In the genomic region with DNA sequence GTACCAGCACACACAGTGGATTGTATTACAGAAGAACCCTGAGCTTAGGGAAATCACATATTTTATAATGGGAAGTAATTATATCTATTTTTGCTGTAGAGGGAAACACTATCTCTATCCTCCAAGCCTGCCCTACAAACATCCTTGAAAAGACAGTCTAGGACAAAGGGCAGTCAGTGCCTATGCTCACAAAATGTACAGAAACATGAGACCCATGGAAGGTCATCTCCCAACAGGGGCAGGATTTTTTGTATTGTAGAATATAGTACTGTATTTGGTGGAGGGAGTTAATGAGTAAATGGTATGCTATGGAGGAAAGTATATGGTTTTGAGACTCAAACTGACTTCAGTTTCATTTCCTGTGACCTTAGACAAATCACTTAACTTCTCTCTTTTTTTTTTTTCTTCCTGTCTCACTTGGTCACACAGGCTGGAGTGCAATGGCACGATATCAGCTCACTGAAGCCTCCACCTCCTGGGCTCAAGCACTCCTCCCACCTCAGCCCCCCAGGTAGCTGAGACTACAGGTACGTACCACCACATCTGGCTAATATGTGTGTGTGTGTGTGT, we compare ENCODE assay signal across 11 cellular contexts. TPM values are rescaled to one million over a fixed set of nuclear protein-coding genes. Genes with fewer than 3 reads are reported as not detected.
A peak's percentile ranks its signal among the peaks of the same experiment; 100 is the strongest.
DNase-seq lines count a peak whose midpoint lies in the region; ATAC-seq, FAIRE-seq and TF ChIP-seq lines count a peak whose summit lies in the region.
"Had no signal": no experiment of that assay in that cellular context is flagged by ENCODE, and none has a peak within 500 bp of the region (broad histone marks: within the 10 kb centered on the region; RNA-seq: fewer than 3 reads in every experiment).

No MANE protein-coding gene starts in this region.

- TF ChIP-seq CTCF in GM13976 (IDR thresholded peaks at IDR 0.05; ENCODE audit: borderline replicate concordance, control extremely low read depth, extremely low read depth, insufficient read depth, missing control alignments) (no peak), GM20000 (IDR thresholded peaks at IDR 0.05; ENCODE audit: extremely low read depth, missing control alignments) (no peak), kidney (IDR thresholded peaks at IDR 0.05; ENCODE audit: borderline replicate concordance, extremely low read depth, insufficient read depth) (no peak), esophagus muscularis mucosa (IDR thresholded peaks at IDR 0.05) (no peak)

- DNase-seq in GM13976 (ENCODE audit: low spot score) (peak; percentile 43), GM20000 (ENCODE audit: low spot score) (peak; percentile 36), cerebellar cortex (ENCODE audit: low spot score) (no peak), dedifferentiated amniotic fluid mesenchymal stem cell (ENCODE audit: extremely low spot score) (no peak), kidney (no peak), esophagus muscularis mucosa (ENCODE audit: extremely low spot score) (no peak)
- DNase-seq in activated CD4-positive, alpha-beta memory T cell treated with anti-CD3 and anti-CD28 coated beads for 36 hours = no peak
- DNase-seq: EL had no signal

- no peaks in the 10 kb centered on the region for H3K9me3 Mint-ChIP-seq in activated CD4-positive, alpha-beta memory T cell treated with anti-CD3 and anti-CD28 coated beads for 36 hours

- H3K4me3 ChIP-seq in kidney (ENCODE audit: low read length in 2 of 2) (no peak overlapping the region), esophagus muscularis mucosa (no peak overlapping the region)
- H3K4me3 ChIP-seq: cardiac muscle cell had no signal

- 70% methylated on average over 2 of the region's 2 CpGs for WGBS in esophagus muscularis mucosa

- H3K27me3 ChIP-seq in esophagus muscularis mucosa = no peaks in the 10 kb centered on the region
- H3K27me3 ChIP-seq: cardiac muscle cell had no signal

- no peak overlapping the region for H3K9ac ChIP-seq in kidney (ENCODE audit: low read length in 2 of 2)

- no peaks in the 10 kb centered on the region for H3K36me3 Mint-ChIP-seq in activated CD4-positive, alpha-beta memory T cell treated with anti-CD3 and anti-CD28 coated beads for 36 hours

- POLR2A ChIA-PET in activated CD4-positive, alpha-beta memory T cell treated with anti-CD3 and anti-CD28 coated beads for 36 hours (lab: Charles Lee) = interaction anchor here (0.6 kb wide), 1 partner anchor 186 kb away, joined by 3 read pairs; no protein-coding TSS in a partner anchor

- H3K9me3 ChIP-seq in kidney (ENCODE audit: control insufficient read depth in 1 of 2, low read length in 2 of 2) = no peaks in the 10 kb centered on the region
- H3K9me3 ChIP-seq in esophagus muscularis mucosa = no peaks in the 10 kb centered on the region

- H3K27ac Mint-ChIP-seq in activated CD4-positive, alpha-beta memory T cell treated with anti-CD3 and anti-CD28 coated beads for 36 hours = peak overlapping the region; percentile 21

- no peak overlapping the region for H3K27ac ChIP-seq in kidney (ENCODE audit: low read depth in 2 of 2, low read length in 2 of 2)
- H3K27ac ChIP-seq in esophagus muscularis mucosa (replicated peaks in 1 of 4) = no peak overlapping the region
- H3K27ac ChIP-seq: cardiac muscle cell had no signal

- ATAC-seq in HG03139 (IDR thresholded peaks at IDR 0.05; ENCODE audit: unreplicated experiment) = peak; percentile 87

- no peak overlapping the region for H3K4me3 Mint-ChIP-seq in activated CD4-positive, alpha-beta memory T cell treated with anti-CD3 and anti-CD28 coated beads for 36 hours

- no peak for TF ChIP-seq POLR2A in esophagus muscularis mucosa (IDR thresholded peaks at IDR 0.05; ENCODE audit: low read depth)

- peaks cover 16% of the 10 kb centered on the region for H3K4me1 Mint-ChIP-seq in activated CD4-positive, alpha-beta memory T cell treated with anti-CD3 and anti-CD28 coated beads for 36 hours (ENCODE audit: low read depth)

- intact Hi-C loops in activated CD4-positive, alpha-beta memory T cell treated with anti-CD3 and anti-CD28 coated beads for 36 hours (cut with micrococcal nuclease) = no loop called here
- intact Hi-C loops in kidney (cut with DNase I) (no loop called here), esophagus muscularis mucosa (cut with DNase I) (no loop called here)

- no peak for TF ChIP-seq EP300 in esophagus muscularis mucosa (IDR thresholded peaks at IDR 0.05)

- CTCF ChIA-PET in activated CD4-positive, alpha-beta memory T cell treated with anti-CD3 and anti-CD28 coated beads for 36 hours (lab: Charles Lee) = no interaction called here

- in situ Hi-C loops in GM13976 (cut with MboI; ENCODE audit: low sequenced_read_pairs, unreplicated experiment) = no loop called here

- H3K36me3 ChIP-seq in kidney (ENCODE audit: control insufficient read depth in 1 of 2, insufficient read depth in 2 of 2, low read length in 2 of 2) = no peaks in the 10 kb centered on the region
- no peaks in the 10 kb centered on the region for H3K36me3 ChIP-seq in esophagus muscularis mucosa
- H3K36me3 ChIP-seq: cardiac muscle cell had no signal

- H3K4me1 ChIP-seq in kidney (ENCODE audit: control insufficient read depth in 1 of 2, insufficient read depth in 1 of 2, low read depth in 1 of 2, low read length in 2 of 2) (no peaks in the 10 kb centered on the region), esophagus muscularis mucosa (peaks cover 0 to 4% (median 2%) of the 10 kb centered on the region in 4 donors)

- no peak for FAIRE-seq in kidney (lab: Jason Lieb, UNC)
- FAIRE-seq: TTC549 had no signal

- H3K27me3 Mint-ChIP-seq in activated CD4-positive, alpha-beta memory T cell treated with anti-CD3 and anti-CD28 coated beads for 36 hours = no peaks in the 10 kb centered on the region

RNA-seq across cellular contexts. Expression of a gene that starts 5.8 kb away (rescaled TPM):
- total RNA-seq in activated CD4-positive, alpha-beta memory T cell treated with anti-CD3 and anti-CD28 coated beads for 36 hours = 10 to 100 TPM; 58.2 to 58.5 TPM
- total RNA-seq in kidney (78.6 TPM), esophagus muscularis mucosa (10 to 100 TPM; 28.5 to 30.7 (median 29.5) TPM)
- polyA plus RNA-seq in kidney (ENCODE audit: insufficient read depth, low read depth, low replicate concordance) = 48.0 TPM

Comparison
In these comparisons a context has a peak if more than half of its experiments do, and no peak if none do; other contexts are left out.
1. DNase-seq: peak in GM13976 (single experiment) and GM20000 (single experiment); none in activated CD4-positive, alpha-beta memory T cell treated with anti-CD3 and anti-CD28 coated beads for 36 hours (single experiment), cerebellar cortex (single experiment), dedifferentiated amniotic fluid mesenchymal stem cell (single experiment), kidney (single experiment) and esophagus muscularis mucosa (single experiment).